14 cellular contexts compared by ENCODE assay signal in the genomic region with DNA sequence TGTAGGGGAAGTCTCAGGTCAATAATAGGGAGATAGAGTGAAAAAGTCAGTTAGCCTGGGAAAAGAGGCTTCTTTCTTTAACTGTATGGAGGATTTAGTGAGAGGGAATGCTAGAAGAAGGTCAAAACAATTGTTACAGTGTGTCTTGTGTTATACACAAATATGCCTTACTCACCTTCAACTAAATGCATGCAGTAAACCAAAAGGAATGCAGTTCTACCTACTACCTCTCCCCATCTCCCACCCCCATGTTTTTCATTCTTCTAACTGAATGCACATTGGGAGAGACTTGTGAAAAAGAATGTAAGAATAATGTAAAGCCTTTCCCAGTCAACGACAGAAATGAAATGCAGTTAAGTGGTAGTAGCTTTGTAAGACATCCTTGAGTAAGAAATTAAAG. TPM values are rescaled to one million over a fixed set of nuclear protein-coding genes. Genes with fewer than 3 reads are reported as not detected.
DNase-seq lines count a peak whose midpoint lies in the region; ATAC-seq lines count a peak whose summit lies in the region.
"Had no signal": no experiment of that assay in that cellular context is flagged by ENCODE, and none has a peak within 500 bp of the region (broad histone marks: within the 10 kb centered on the region; RNA-seq: fewer than 3 reads in every experiment).

No MANE protein-coding gene starts in this region.

- peaks cover 29 to 57% (median 36%) of the 10 kb centered on the region in 4 donors for H3K4me1 Mint-ChIP-seq in CD4-positive, CD25-positive, alpha-beta regulatory T cell
- H3K4me1 Mint-ChIP-seq in central memory CD8-positive, alpha-beta T cell, result peaks cover 41% of the 10 kb centered on the region

- peaks cover 24% of the 10 kb centered on the region for H3K36me3 Mint-ChIP-seq in CD4-positive, CD25-positive, alpha-beta regulatory T cell
- H3K36me3 Mint-ChIP-seq in central memory CD8-positive, alpha-beta T cell (ENCODE audit: insufficient read depth), result peaks cover 2% of the 10 kb centered on the region

- peak overlapping the region in 3 of 4 donors; percentile 25 to 48 (median 36) for H3K4me3 Mint-ChIP-seq in CD4-positive, CD25-positive, alpha-beta regulatory T cell
- H3K4me3 Mint-ChIP-seq in central memory CD8-positive, alpha-beta T cell, result no peak overlapping the region
- H3K4me3 Mint-ChIP-seq: activated T-helper 1 cell treated with anti-CD3 and anti-CD28 coated beads, Interleukin-12 subunit alpha, Interleukin-12 subunit beta, Interleukin-2, Interleukin-4 antibody, amounts not matched to agents 30 ng/mL and 10 ng/mL and 1 ng/mL, durations not matched to agents 14 hours and 24 hours and 36 hours; brain had no signal

- peaks cover 4% of the 10 kb centered on the region for H3K36me3 ChIP-seq in CD4-positive, CD25-positive, alpha-beta regulatory T cell (ENCODE audit: control insufficient read depth, insufficient read depth, low read length)

- no peak for ATAC-seq in CD4-positive, CD25-positive, alpha-beta regulatory T cell (ENCODE audit: low read depth in 2 of 2)
- no peak for ATAC-seq in central memory CD8-positive, alpha-beta T cell (replicated peaks; ENCODE audit: extremely low read depth, poor library complexity, severe bottlenecking)
- ATAC-seq in GM18873 (IDR thresholded peaks at IDR 0.05; ENCODE audit: low FRiP score, unreplicated experiment), result no peak

- peak overlapping the region; percentile 83 for H3K27ac ChIP-seq in CD4-positive, CD25-positive, alpha-beta regulatory T cell (ENCODE audit: insufficient read depth, low read length, poor library complexity, severe bottlenecking)
- H3K27ac ChIP-seq: vagina had no signal

- H3K27ac Mint-ChIP-seq in CD4-positive, CD25-positive, alpha-beta regulatory T cell, result peak overlapping the region; percentile 76 to 97 (median 84)
- peak overlapping the region; percentile 86 for H3K27ac Mint-ChIP-seq in central memory CD8-positive, alpha-beta T cell (ENCODE audit: low read depth)
- H3K27ac Mint-ChIP-seq: activated T-helper 1 cell treated with anti-CD3 and anti-CD28 coated beads, Interleukin-12 subunit alpha, Interleukin-12 subunit beta, Interleukin-2, Interleukin-4 antibody, amounts not matched to agents 30 ng/mL and 10 ng/mL and 1 ng/mL, durations not matched to agents 14 hours and 24 hours and 36 hours had no signal

- no peaks in the 10 kb centered on the region for H3K9me3 ChIP-seq in CD4-positive, CD25-positive, alpha-beta regulatory T cell (ENCODE audit: control insufficient read depth in 2 of 2, low read length in 2 of 2)
- H3K9me3 ChIP-seq: vagina had no signal

- H3K27me3 Mint-ChIP-seq in CD4-positive, CD25-positive, alpha-beta regulatory T cell, result no peaks in the 10 kb centered on the region
- no peaks in the 10 kb centered on the region for H3K27me3 Mint-ChIP-seq in central memory CD8-positive, alpha-beta T cell
- H3K27me3 Mint-ChIP-seq: brain had no signal

- H3K27me3 ChIP-seq in CD4-positive, CD25-positive, alpha-beta regulatory T cell (ENCODE audit: control insufficient read depth, insufficient read depth, low read length), result no peaks in the 10 kb centered on the region
- H3K27me3 ChIP-seq: vagina had no signal

- peak overlapping the region; percentile 26 for H3K4me3 ChIP-seq in CD4-positive, CD25-positive, alpha-beta regulatory T cell (ENCODE audit: low read depth, low read length)
- H3K4me3 ChIP-seq: vagina had no signal

- intact Hi-C loops in posterior cingulate gyrus (cut with DNase I), result no loop called here

- H3K9me3 Mint-ChIP-seq in CD4-positive, CD25-positive, alpha-beta regulatory T cell, result peaks cover 0 to 4% (median 0%) of the 10 kb centered on the region in 7 donors
- H3K9me3 Mint-ChIP-seq in central memory CD8-positive, alpha-beta T cell, result no peaks in the 10 kb centered on the region
- H3K9me3 Mint-ChIP-seq: activated T-helper 1 cell treated with anti-CD3 and anti-CD28 coated beads, Interleukin-12 subunit alpha, Interleukin-12 subunit beta, Interleukin-2, Interleukin-4 antibody, amounts not matched to agents 30 ng/mL and 10 ng/mL and 1 ng/mL, durations not matched to agents 14 hours and 24 hours and 36 hours had no signal

- H3K4me1 ChIP-seq in CD4-positive, CD25-positive, alpha-beta regulatory T cell (ENCODE audit: control insufficient read depth, insufficient read depth, low read length, poor library complexity, severe bottlenecking), result peaks cover 41% of the 10 kb centered on the region
- H3K4me1 ChIP-seq: vagina had no signal

- DNase-seq in CD4-positive, CD25-positive, alpha-beta regulatory T cell, result no peak
- DNase-seq in HPDE6-E6E7 (ENCODE audit: extremely low spot score) (peak; percentile 1), kidney tubule cell (ENCODE audit: low spot score) (peak; percentile 48), superior temporal gyrus (ENCODE audit: extremely low spot score) (no peak), posterior cingulate gyrus (no peak)
- no peak for DNase-seq in central memory CD8-positive, alpha-beta T cell (ENCODE audit: low spot score in 2 of 2)
- DNase-seq in stimulated activated CD4-positive, alpha-beta T cell treated with anti-CD3 and anti-CD28 coated beads, Interleukin-4, amount 100 ng/mL, for 1 hour, result no peak
- DNase-seq: GOT3, NCI-H2227 treated with DMSO at 0.1 percent for 48 hours, SW 1271 had no signal

RNA-seq across cellular contexts. Expression of gene CCDC66, which starts 33.8 kb away (rescaled TPM):
- total RNA-seq in CD4-positive, CD25-positive, alpha-beta regulatory T cell, result 74.5 TPM
- 10 to 100 TPM; 21.0 to 29.1 (median 23.9) TPM for polyA plus RNA-seq in CD4-positive, CD25-positive, alpha-beta regulatory T cell

Comparison
In these comparisons a context has a peak if more than half of its experiments do, and no peak if none do; other contexts are left out.
1. DNase-seq: peak in HPDE6-E6E7 (single experiment) and kidney tubule cell (single experiment); none in CD4-positive, CD25-positive, alpha-beta regulatory T cell (0 of 3), central memory CD8-positive, alpha-beta T cell (0 of 2), superior temporal gyrus (single experiment), posterior cingulate gyrus (0 of 10) and stimulated activated CD4-positive, alpha-beta T cell treated with anti-CD3 and anti-CD28 coated beads, Interleukin-4, amount 100 ng/mL, for 1 hour (single experiment).